ENCODE assay signal across 35 cellular contexts in genomic region chr15:60631620-60632019, GRCh38.
DNase-seq lines count a peak whose midpoint lies in the region; ATAC-seq and TF ChIP-seq lines count a peak whose summit lies in the region.
"Had no signal": no experiment of that assay in that cellular context is flagged by ENCODE, and none has a peak within 500 bp of the region (broad histone marks: within the 10 kb centered on the region; RNA-seq: fewer than 3 reads in every experiment).

No MANE protein-coding gene starts in this region.

- H3K4me2 ChIP-seq in GM23338: no peak overlapping the region
- H3K4me2 ChIP-seq: A549; BLaER1; BLaER1 treated with 17β-estradiol and CSF1 and Interleukin-3, amounts not matched to agents 10 nM and 100 nM had no signal

- H3K27me3 Mint-ChIP-seq in GM23338 (ENCODE audit: insufficient read depth, low read depth, poor library complexity) (peaks cover 3% of the 10 kb centered on the region), T-helper 17 cell (no peaks in the 10 kb centered on the region), WTC11 (ENCODE audit: low read depth) (no peaks in the 10 kb centered on the region)
- H3K27me3 Mint-ChIP-seq: B cell; CD4-positive, alpha-beta memory T cell; CD4-positive, alpha-beta T cell; CD8-positive, alpha-beta memory T cell had no signal

- CTCF ChIA-PET in WTC11 (lab: Charles Lee): interaction anchor here (0.9 to 1.2 kb wide), 5 partner anchors 10 to 487 kb away, joined by 3 to 4 read pairs (median 3); no protein-coding TSS in a partner anchor

- no peaks in the 10 kb centered on the region; the same call in 1 of the 2 replicates for H3F3A ChIP-seq in GM23338 (replicated peaks; ENCODE audit: low read depth)

- H3K9me2 ChIP-seq in GM23338 (ENCODE audit: insufficient read depth): no peaks in the 10 kb centered on the region

- H3K36me3 Mint-ChIP-seq in GM23338 (ENCODE audit: low read depth): no peaks in the 10 kb centered on the region
- peaks cover 3% of the 10 kb centered on the region for H3K36me3 Mint-ChIP-seq in T-helper 17 cell (ENCODE audit: low read depth)
- H3K36me3 Mint-ChIP-seq in WTC11: no peaks in the 10 kb centered on the region
- H3K36me3 Mint-ChIP-seq: CD14-positive monocyte; CD4-positive, CD25-positive, alpha-beta regulatory T cell; CD8-positive, alpha-beta memory T cell; CD8-positive, alpha-beta T cell had no signal

- H3K9me3 Mint-ChIP-seq in GM23338 (no peaks in the 10 kb centered on the region), WTC11 (peaks cover 4% of the 10 kb centered on the region)
- H3K9me3 Mint-ChIP-seq: CD4-positive, alpha-beta memory T cell; CD4-positive, alpha-beta T cell; CD4-positive, CD25-positive, alpha-beta regulatory T cell; CD8-positive, alpha-beta T cell had no signal

- H3K27me3 ChIP-seq in GM23338 (ENCODE audit: insufficient read depth) (no peaks in the 10 kb centered on the region), iPS-20b (ENCODE audit: insufficient read depth, low read length) (no peaks in the 10 kb centered on the region), left ventricle myocardium inferior (ENCODE audit: low read depth) (no peaks in the 10 kb centered on the region)
- H3K27me3 ChIP-seq: BE2C; BLaER1; BLaER1 treated with 17β-estradiol and CSF1 and Interleukin-3, amounts not matched to agents 10 nM and 100 nM had no signal

- no peaks in the 10 kb centered on the region for H3K36me3 ChIP-seq in GM23338 (ENCODE audit: insufficient read depth)
- no peaks in the 10 kb centered on the region for H3K36me3 ChIP-seq in iPS-20b (ENCODE audit: insufficient read depth, low read depth, low read length)
- no peaks in the 10 kb centered on the region for H3K36me3 ChIP-seq in left ventricle myocardium inferior
- H3K36me3 ChIP-seq: BE2C; BLaER1; BLaER1 treated with 17β-estradiol and CSF1 and Interleukin-3, amounts not matched to agents 10 nM and 100 nM had no signal

- no peak for DNase-seq in GM23338 (ENCODE audit: low spot score)
- DNase-seq in T-helper 17 cell: no peak
- DNase-seq in WTC11 (ENCODE audit: low spot score): no peak
- DNase-seq in left ventricle myocardium inferior: no peak
- no peak for DNase-seq in iPS-NIHi11 (ENCODE audit: low spot score)
- DNase-seq in activated CD8-positive, alpha-beta memory T cell treated with anti-CD3 and anti-CD28 coated beads, Interleukin-2, amount 50 U/mL, for 4 hours: no peak
- DNase-seq in mucosa of gallbladder (ENCODE audit: low spot score): no peak
- DNase-seq: 8988T; ACHN; AML-193; BE2C; C1 segment of cervical spinal cord; Caco-2; Calu3; CD4-positive, alpha-beta memory T cell; CD4-positive, alpha-beta T cell; CD4-positive, CD25-positive, alpha-beta regulatory T cell; CD8-positive, alpha-beta memory T cell; CD8-positive, alpha-beta T cell; COR-L47; DMS 273 treated with DMSO at 0.1 percent for 48 hours; DMS153; DMS53; DMS79; DMS79 treated with DMSO at 0.1 percent for 48 hours; DND-41; EL had no signal

- POLR2A ChIA-PET in WTC11 (lab: Charles Lee): no interaction called here

- no peak overlapping the region for H2AFZ ChIP-seq in GM23338

- no peaks in the 10 kb centered on the region for H3K79me2 ChIP-seq in GM23338 (replicated peaks; ENCODE audit: insufficient read depth)

- H3K4me3 ChIP-seq in GM23338 (no peak overlapping the region), iPS-20b (ENCODE audit: low read length) (no peak overlapping the region), left ventricle myocardium inferior (no peak overlapping the region)
- H3K4me3 ChIP-seq: A549; BLaER1; BLaER1 treated with 17β-estradiol and CSF1 and Interleukin-3, amounts not matched to agents 10 nM and 100 nM had no signal

- H3K27ac ChIP-seq in GM23338 (ENCODE audit: low read depth) (no peak overlapping the region), iPS-20b (ENCODE audit: low read length) (peak overlapping the region; percentile 30), left ventricle myocardium inferior (replicated peaks) (no peak overlapping the region)
- H3K27ac ChIP-seq: 22Rv1; A549; BLaER1; BLaER1 treated with 17β-estradiol and CSF1 and Interleukin-3, amounts not matched to agents 10 nM and 100 nM; C4-2B had no signal

- ATAC-seq in GM23338 (peak; percentile 72), T-helper 17 cell (no peak), WTC11 (peak; percentile 51; the same call in 1 of the 2 replicates)
- ATAC-seq: A549; CD8-positive, alpha-beta T cell had no signal

- TF ChIP-seq CTCF in GM23338 (conservative IDR thresholded peaks at IDR 0.05; ENCODE audit: low read depth in 2 of 2) (no peak), WTC11 (IDR thresholded peaks at IDR 0.05) (no peak), left ventricle myocardium inferior (IDR thresholded peaks at IDR 0.05; ENCODE audit: borderline replicate concordance) (no peak)

- intact Hi-C loops in left ventricle myocardium inferior (cut with micrococcal nuclease): no loop called here

- H3K9ac ChIP-seq in iPS-20b (ENCODE audit: low read depth, low read length): no peak overlapping the region
- H3K9ac ChIP-seq: BLaER1; BLaER1 treated with 17β-estradiol and CSF1 and Interleukin-3, amounts not matched to agents 10 nM and 100 nM had no signal

- no peak overlapping the region for H3K27ac Mint-ChIP-seq in GM23338
- peak overlapping the region; percentile 34 for H3K27ac Mint-ChIP-seq in T-helper 17 cell
- H3K27ac Mint-ChIP-seq in WTC11: no peak overlapping the region
- H3K27ac Mint-ChIP-seq: B cell; CD14-positive monocyte; CD4-positive, alpha-beta memory T cell; CD4-positive, alpha-beta T cell; CD4-positive, CD25-positive, alpha-beta regulatory T cell; CD8-positive, alpha-beta memory T cell; CD8-positive, alpha-beta T cell had no signal

- no peak overlapping the region for H3K4me3 Mint-ChIP-seq in GM23338
- H3K4me3 Mint-ChIP-seq in T-helper 17 cell: no peak overlapping the region
- no peak overlapping the region for H3K4me3 Mint-ChIP-seq in WTC11
- H3K4me3 Mint-ChIP-seq: B cell; CD14-positive monocyte; CD4-positive, alpha-beta memory T cell; CD4-positive, alpha-beta T cell; CD4-positive, CD25-positive, alpha-beta regulatory T cell; CD8-positive, alpha-beta memory T cell; CD8-positive, alpha-beta T cell had no signal

- H4K20me1 ChIP-seq in GM23338 (replicated peaks; ENCODE audit: insufficient read depth): no peaks in the 10 kb centered on the region
- H4K20me1 ChIP-seq: BLaER1 had no signal

- H3K4me1 Mint-ChIP-seq in GM23338 (peaks cover 36% of the 10 kb centered on the region), T-helper 17 cell (peaks cover 22% of the 10 kb centered on the region), WTC11 (peaks cover 39% of the 10 kb centered on the region)

- peaks cover 16% of the 10 kb centered on the region for H3K4me1 ChIP-seq in GM23338 (ENCODE audit: insufficient read depth)
- H3K4me1 ChIP-seq in iPS-20b (ENCODE audit: insufficient read depth, low read length): peaks cover 11% of the 10 kb centered on the region
- no peaks in the 10 kb centered on the region for H3K4me1 ChIP-seq in left ventricle myocardium inferior
- H3K4me1 ChIP-seq: A549, Caco-2 had no signal

- H3K9me3 ChIP-seq in T-helper 17 cell (ENCODE audit: control insufficient read depth, low read length, poor library complexity, severe bottlenecking) (no peaks in the 10 kb centered on the region), iPS-20b (ENCODE audit: insufficient read depth, low read depth, low read length) (no peaks in the 10 kb centered on the region), left ventricle myocardium inferior (replicated peaks) (no peaks in the 10 kb centered on the region)
- H3K9me3 ChIP-seq: A549; BE2C; BLaER1; BLaER1 treated with 17β-estradiol and CSF1 and Interleukin-3, amounts not matched to agents 10 nM and 100 nM; Caco-2 had no signal

TF ChIP-seq in GM23338, 12 proteins besides CTCF, POLR2A, EP300 and RAD21 (continues in another document):
- TF ChIP-seq ETS1 (IDR thresholded peaks at IDR 0.05) (no peak), ZNF331 (CRISPR knock-in tag; IDR thresholded peaks at IDR 0.05; ENCODE audit: low read depth) (no peak)

TF ChIP-seq in WTC11, 78 proteins besides CTCF, POLR2A, EP300 and RAD21 (continues in another document):
- no peak for TF ChIP-seq SP1 (CRISPR knock-in tag; conservative IDR thresholded peaks at IDR 0.05)
- no peak for TF ChIP-seq ZNF138 (CRISPR knock-in tag; conservative IDR thresholded peaks at IDR 0.05)
- TF ChIP-seq ZNF396 (CRISPR knock-in tag; IDR thresholded peaks at IDR 0.05; ENCODE audit: borderline replicate concordance): no peak
- no peak for TF ChIP-seq AFF4 (CRISPR knock-in tag; IDR thresholded peaks at IDR 0.05; ENCODE audit: borderline replicate concordance)
- no peak for TF ChIP-seq ZNF317 (CRISPR knock-in tag; IDR thresholded peaks at IDR 0.05; ENCODE audit: borderline replicate concordance, low read depth)
- no peak for TF ChIP-seq ELF4 (CRISPR knock-in tag; IDR thresholded peaks at IDR 0.05; ENCODE audit: low read depth)
- no peak for TF ChIP-seq ZNF263 (CRISPR knock-in tag; IDR thresholded peaks at IDR 0.05; ENCODE audit: low read depth)
- no peak for TF ChIP-seq NFYB (CRISPR knock-in tag; conservative IDR thresholded peaks at IDR 0.05; ENCODE audit: low read depth)
- TF ChIP-seq FOXK1 (CRISPR knock-in tag; IDR thresholded peaks at IDR 0.05): no peak
